ENCODE assay signal across 20 cellular contexts in the genomic region with DNA sequence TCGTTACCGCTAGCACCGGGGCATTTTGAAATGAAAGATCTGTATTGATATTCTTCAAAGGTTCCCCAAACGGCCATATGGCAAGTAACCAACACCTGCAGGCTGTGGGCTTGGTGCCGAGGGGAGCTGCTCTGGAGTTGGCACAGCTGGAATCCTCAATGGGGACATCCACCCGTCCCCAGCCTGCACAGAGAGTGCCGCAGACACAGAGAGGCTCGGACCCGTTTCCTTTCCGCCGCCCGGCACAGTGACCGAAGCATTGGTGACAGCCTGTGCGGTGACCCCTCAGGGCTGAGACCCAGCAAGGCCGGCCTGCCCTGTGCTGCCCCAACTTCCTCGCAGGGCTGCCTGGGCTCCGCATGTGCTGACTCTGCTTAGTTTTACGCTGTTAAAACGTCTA. TPM values are rescaled to one million over a fixed set of nuclear protein-coding genes. Genes with fewer than 3 reads are reported as not detected.
DNase-seq lines count a peak whose midpoint lies in the region; ATAC-seq, FAIRE-seq and TF ChIP-seq lines count a peak whose summit lies in the region.
"Had no signal": no experiment of that assay in that cellular context is flagged by ENCODE, and none has a peak within 500 bp of the region (broad histone marks: within the 10 kb centered on the region; RNA-seq: fewer than 3 reads in every experiment).

No MANE protein-coding gene starts in this region.

- TF ChIP-seq CTCF in natural killer cell (IDR thresholded peaks at IDR 0.05), result no peak
- TF ChIP-seq CTCF in PC-3 (conservative IDR thresholded peaks at IDR 0.05; ENCODE audit: low read depth, low read length), result no peak
- no peak for TF ChIP-seq CTCF in lower lobe of right lung (IDR thresholded peaks at IDR 0.05)
- no peak for TF ChIP-seq CTCF in upper lobe of right lung (IDR thresholded peaks at IDR 0.05)

- H3K4me1 ChIP-seq in PC-3 (ENCODE audit: insufficient read depth, low read length) (no peaks in the 10 kb centered on the region), lower lobe of right lung (peaks cover 5% of the 10 kb centered on the region), upper lobe of right lung (peaks cover 10% of the 10 kb centered on the region)
- H3K4me1 ChIP-seq: A549, SJSA1 had no signal

- peaks cover 32 to 42% of the 10 kb centered on the region in 2 donors for H3K27me3 Mint-ChIP-seq in natural killer cell (ENCODE audit: low read depth in 2 of 2)
- H3K27me3 Mint-ChIP-seq in natural killer cell treated with Interleukin-12 subunit alpha and Interleukin-12 subunit beta and Interleukin-15 and Interleukin-18, amount 100 ng/mL, for 72 hours, result peaks cover 5 to 18% of the 10 kb centered on the region in 2 donors

- H3K9ac ChIP-seq in PC-3 (ENCODE audit: low read length), result no peak overlapping the region

- no peak overlapping the region for H3K27ac Mint-ChIP-seq in natural killer cell
- no peak overlapping the region for H3K27ac Mint-ChIP-seq in natural killer cell treated with Interleukin-12 subunit alpha and Interleukin-12 subunit beta and Interleukin-15 and Interleukin-18, amount 100 ng/mL, for 72 hours

- H3K27ac ChIP-seq in PC-3 (ENCODE audit: low read length) (no peak overlapping the region), lower lobe of right lung (no peak overlapping the region), upper lobe of right lung (no peak overlapping the region)
- H3K27ac ChIP-seq: A549, Peyer's patch, SJSA1 had no signal

- H4K20me1 ChIP-seq in PC-3 (ENCODE audit: low read length), result no peaks in the 10 kb centered on the region

- H3K36me3 ChIP-seq in PC-3 (ENCODE audit: low read depth, low read length) (no peaks in the 10 kb centered on the region), lower lobe of right lung (no peaks in the 10 kb centered on the region), upper lobe of right lung (no peaks in the 10 kb centered on the region)
- H3K36me3 ChIP-seq: Peyer's patch, SJSA1 had no signal

- CTCF ChIA-PET in PC-3 (lab: Charles Lee), result interaction anchor here (0.8 kb wide), 1 partner anchor 186 kb away, joined by 3 read pairs; no protein-coding TSS in a partner anchor

- H3K9me3 ChIP-seq in PC-3 (ENCODE audit: low read length), result no peaks in the 10 kb centered on the region
- no peaks in the 10 kb centered on the region for H3K9me3 ChIP-seq in lower lobe of right lung
- H3K9me3 ChIP-seq in upper lobe of right lung, result no peaks in the 10 kb centered on the region
- H3K9me3 ChIP-seq: A549, Peyer's patch, SJSA1 had no signal

- no peak for FAIRE-seq in RCC 7860 (lab: Jason Lieb, UNC)
- FAIRE-seq: A549, GM18507 had no signal

- no peaks in the 10 kb centered on the region for H3F3A ChIP-seq in PC-3 (ENCODE audit: low read length, unreplicated experiment)

- H3K4me1 Mint-ChIP-seq in natural killer cell, result peaks cover 4% of the 10 kb centered on the region in 2 donors
- H3K4me1 Mint-ChIP-seq in natural killer cell treated with Interleukin-12 subunit alpha and Interleukin-12 subunit beta and Interleukin-15 and Interleukin-18, amount 100 ng/mL, for 72 hours (ENCODE audit: low read depth in 2 of 2), result peaks cover 5 to 9% of the 10 kb centered on the region in 2 donors

- DNase-seq in natural killer cell, result peak; percentile 12
- no peak for DNase-seq in natural killer cell treated with Interleukin-12 subunit alpha and Interleukin-12 subunit beta and Interleukin-15 and Interleukin-18, amount 100 ng/mL, for 72 hours (ENCODE audit: low spot score)
- DNase-seq in PC-3, result no peak
- DNase-seq in lower lobe of right lung, result peak; percentile 42
- peak; percentile 57 for DNase-seq in upper lobe of right lung
- no peak for DNase-seq in RCC 7860 (ENCODE audit: low spot score)
- no peak for DNase-seq in head of caudate nucleus
- no peak for DNase-seq in HCEC 1CT
- DNase-seq: Calu3, NCI-H1048, NCI-H1436, NCI-H187 treated with DMSO at 0.1 percent for 48 hours, NCI-H2107, NCI-H446 treated with DMSO at 0.1 percent for 48 hours, Peyer's patch had no signal

- no peaks in the 10 kb centered on the region for H3K79me2 ChIP-seq in PC-3 (ENCODE audit: low read length)

- H3K9me2 ChIP-seq in PC-3 (replicated peaks; ENCODE audit: low read length), result no peaks in the 10 kb centered on the region

- H3K27me3 ChIP-seq in PC-3 (ENCODE audit: low read length), result peaks cover 28% of the 10 kb centered on the region
- H3K27me3 ChIP-seq in lower lobe of right lung (ENCODE audit: low read depth), result peaks cover 49% of the 10 kb centered on the region
- H3K27me3 ChIP-seq in upper lobe of right lung, result peaks cover 39% of the 10 kb centered on the region

- no peak overlapping the region for H3K4me3 Mint-ChIP-seq in natural killer cell
- H3K4me3 Mint-ChIP-seq in natural killer cell treated with Interleukin-12 subunit alpha and Interleukin-12 subunit beta and Interleukin-15 and Interleukin-18, amount 100 ng/mL, for 72 hours, result no peak overlapping the region

- POLR2A ChIA-PET in PC-3 (lab: Charles Lee; ENCODE audit: unreplicated experiment), result no interaction called here

- H3K4me3 ChIP-seq in PC-3 (ENCODE audit: low read length), result no peak overlapping the region
- no peak overlapping the region for H3K4me3 ChIP-seq in lower lobe of right lung
- H3K4me3 ChIP-seq in upper lobe of right lung, result no peak overlapping the region
- H3K4me3 ChIP-seq: A549, Peyer's patch, SJSA1 had no signal

- H3K36me3 Mint-ChIP-seq in natural killer cell, result no peaks in the 10 kb centered on the region
- H3K36me3 Mint-ChIP-seq in natural killer cell treated with Interleukin-12 subunit alpha and Interleukin-12 subunit beta and Interleukin-15 and Interleukin-18, amount 100 ng/mL, for 72 hours, result no peaks in the 10 kb centered on the region

- no peaks in the 10 kb centered on the region for H3K9me3 Mint-ChIP-seq in natural killer cell
- H3K9me3 Mint-ChIP-seq in natural killer cell treated with Interleukin-12 subunit alpha and Interleukin-12 subunit beta and Interleukin-15 and Interleukin-18, amount 100 ng/mL, for 72 hours, result no peaks in the 10 kb centered on the region

- intact Hi-C loops in natural killer cell (cut with micrococcal nuclease), result no loop called here
- intact Hi-C loops in PC-3 (cut with micrococcal nuclease), result no loop called here
- intact Hi-C loops in lower lobe of right lung (cut with DNase I), result no loop called here
- intact Hi-C loops in upper lobe of right lung (cut with DNase I), result no loop called here
- intact Hi-C loops in head of caudate nucleus (cut with DNase I), result no loop called here

- H3K4me2 ChIP-seq in PC-3 (ENCODE audit: low read length), result peak overlapping the region; percentile 64; the same call in 1 of the 2 replicates
- H3K4me2 ChIP-seq: A549 had no signal

- 0 out of 2 replicates have a peak overlapping the region, but pooled peaks have one; percentile 9 for H2AFZ ChIP-seq in PC-3 (ENCODE audit: low read length)

- no TSS peak for BruUV-seq in PC-3 (replicated peaks; lab: Mats Ljungman, UMichigan)

- ATAC-seq in natural killer cell, result no peak
- no peak for ATAC-seq in natural killer cell treated with Interleukin-12 subunit alpha and Interleukin-12 subunit beta and Interleukin-15 and Interleukin-18, amount 100 ng/mL, for 72 hours
- ATAC-seq in PC-3, result no peak
- ATAC-seq in lower lobe of right lung, result no peak
- no peak for ATAC-seq in upper lobe of right lung

RNA-seq across cellular contexts. Expression of a gene that starts 4.5 kb away (rescaled TPM):
- under 1 TPM in 1 of 3 donors, not detected in 2; 0.35 TPM for total RNA-seq in natural killer cell
- under 1 TPM in 1 of 2 donors, not detected in 1; 0.19 TPM for total RNA-seq in natural killer cell treated with Interleukin-12 subunit alpha and Interleukin-12 subunit beta and Interleukin-15 and Interleukin-18, amount 100 ng/mL, for 72 hours
- 0.04 TPM in 1 of 2 replicates, not detected in the other for total RNA-seq in PC-3 (2014; rRNA removed)
- 9.0 TPM for total RNA-seq in lower lobe of right lung
- 0.52 TPM for total RNA-seq in upper lobe of right lung
- total RNA-seq: Calu3, HT-29, OCI-LY7, Peyer's patch had no signal

Comparison
In these comparisons a context has a peak if more than half of its experiments do, and no peak if none do; other contexts are left out.
1. DNase-seq: peak in natural killer cell (single experiment), lower lobe of right lung (single experiment) and upper lobe of right lung (single experiment); none in natural killer cell treated with Interleukin-12 subunit alpha and Interleukin-12 subunit beta and Interleukin-15 and Interleukin-18, amount 100 ng/mL, for 72 hours (single experiment), PC-3 (single experiment), RCC 7860 (single experiment), head of caudate nucleus (0 of 42) and HCEC 1CT (single experiment).